Comparison of ENCODE assay signal across 1 cellular context in the genomic region with DNA sequence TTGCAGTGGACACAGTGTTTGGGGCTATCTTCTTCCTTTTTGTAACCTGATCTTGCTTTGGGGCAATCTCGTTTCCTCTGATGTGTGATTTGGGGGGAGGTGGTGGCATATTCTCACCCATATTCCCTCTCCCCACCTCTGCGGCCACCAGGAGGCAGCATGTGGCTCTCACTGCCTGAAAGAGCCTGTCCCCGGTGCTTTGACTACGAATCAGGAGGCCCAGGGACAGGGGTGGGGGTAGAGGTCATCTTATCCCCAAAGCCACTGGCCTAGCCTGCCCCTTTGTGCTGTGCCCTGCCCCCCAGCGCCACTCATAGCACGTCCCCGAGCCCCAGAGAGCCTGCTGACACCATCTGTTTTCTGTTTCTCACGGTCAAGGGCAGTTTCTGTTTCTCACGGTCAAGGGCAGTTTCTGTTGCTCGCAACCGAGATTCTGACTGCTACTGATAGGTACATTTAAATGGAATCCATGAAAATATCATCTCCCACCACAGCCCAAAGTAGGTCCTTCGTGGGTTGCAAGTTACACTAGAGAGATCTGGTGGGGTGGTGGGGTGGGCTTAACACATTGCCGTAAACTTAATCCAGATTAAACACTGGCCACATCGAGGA.
TF ChIP-seq lines count a peak whose summit lies in the region.

No MANE protein-coding gene starts in this region.

TF ChIP-seq in HepG2, 621 proteins besides CTCF, POLR2A, EP300 and RAD21 (continued from another document and continues in another):
- TF ChIP-seq, protein P1, sequence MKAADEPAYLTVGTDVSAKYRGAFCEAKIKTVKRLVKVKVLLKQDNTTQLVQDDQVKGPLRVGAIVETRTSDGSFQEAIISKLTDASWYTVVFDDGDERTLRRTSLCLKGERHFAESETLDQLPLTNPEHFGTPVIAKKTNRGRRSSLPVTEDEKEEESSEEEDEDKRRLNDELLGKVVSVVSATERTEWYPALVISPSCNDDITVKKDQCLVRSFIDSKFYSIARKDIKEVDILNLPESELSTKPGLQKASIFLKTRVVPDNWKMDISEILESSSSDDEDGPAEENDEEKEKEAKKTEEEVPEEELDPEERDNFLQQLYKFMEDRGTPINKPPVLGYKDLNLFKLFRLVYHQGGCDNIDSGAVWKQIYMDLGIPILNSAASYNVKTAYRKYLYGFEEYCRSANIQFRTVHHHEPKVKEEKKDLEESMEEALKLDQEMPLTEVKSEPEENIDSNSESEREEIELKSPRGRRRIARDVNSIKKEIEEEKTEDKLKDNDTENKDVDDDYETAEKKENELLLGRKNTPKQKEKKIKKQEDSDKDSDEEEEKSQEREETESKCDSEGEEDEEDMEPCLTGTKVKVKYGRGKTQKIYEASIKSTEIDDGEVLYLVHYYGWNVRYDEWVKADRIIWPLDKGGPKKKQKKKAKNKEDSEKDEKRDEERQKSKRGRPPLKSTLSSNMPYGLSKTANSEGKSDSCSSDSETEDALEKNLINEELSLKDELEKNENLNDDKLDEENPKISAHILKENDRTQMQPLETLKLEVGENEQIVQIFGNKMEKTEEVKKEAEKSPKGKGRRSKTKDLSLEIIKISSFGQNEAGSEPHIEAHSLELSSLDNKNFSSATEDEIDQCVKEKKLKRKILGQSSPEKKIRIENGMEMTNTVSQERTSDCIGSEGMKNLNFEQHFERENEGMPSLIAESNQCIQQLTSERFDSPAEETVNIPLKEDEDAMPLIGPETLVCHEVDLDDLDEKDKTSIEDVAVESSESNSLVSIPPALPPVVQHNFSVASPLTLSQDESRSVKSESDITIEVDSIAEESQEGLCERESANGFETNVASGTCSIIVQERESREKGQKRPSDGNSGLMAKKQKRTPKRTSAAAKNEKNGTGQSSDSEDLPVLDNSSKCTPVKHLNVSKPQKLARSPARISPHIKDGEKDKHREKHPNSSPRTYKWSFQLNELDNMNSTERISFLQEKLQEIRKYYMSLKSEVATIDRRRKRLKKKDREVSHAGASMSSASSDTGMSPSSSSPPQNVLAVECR (CRISPR knock-in tag; IDR thresholded peaks at IDR 0.05; ENCODE audit: borderline replicate concordance), result peak; percentile 53; the same call in 1 of the 2 replicates
- TF ChIP-seq ZNF317 (CRISPR knock-in tag; IDR thresholded peaks at IDR 0.05) (0 out of 2 replicates have a peak, but pooled peaks have one; percentile 39), ESRRA (CRISPR knock-in tag; IDR thresholded peaks at IDR 0.05; ENCODE audit: low read depth) (peak; percentile 70; the same call in 1 of the 2 replicates), SRSF4 (IDR thresholded peaks at IDR 0.05; ENCODE audit: low read depth, low read length, poor library complexity, severe bottlenecking) (no peak), BATF2 (CRISPR knock-in tag; IDR thresholded peaks at IDR 0.05) (no peak), POLR2AphosphoS5 (IDR thresholded peaks at IDR 0.05; ENCODE audit: low read depth, low read length) (no peak), SP4 (CRISPR knock-in tag; IDR thresholded peaks at IDR 0.05) (peak; percentile 62; the same call in 1 of the 2 replicates), ZNF138 (CRISPR knock-in tag; IDR thresholded peaks at IDR 0.05; ENCODE audit: low read depth) (0 out of 2 replicates have a peak, but pooled peaks have one; percentile 46), ATF7-NPFF (CRISPR knock-in tag; IDR thresholded peaks at IDR 0.05; ENCODE audit: low read depth) (no peak), TP53 (CRISPR knock-in tag; conservative IDR thresholded peaks at IDR 0.05) (no peak), ZNF543 (CRISPR knock-in tag; IDR thresholded peaks at IDR 0.05) (no peak), HOXA3 (CRISPR knock-in tag; IDR thresholded peaks at IDR 0.05) (no peak; the same call in 1 of the 2 replicates), ZFP37 (CRISPR knock-in tag; IDR thresholded peaks at IDR 0.05; ENCODE audit: borderline replicate concordance) (no peak), PCBP1 (IDR thresholded peaks at IDR 0.05; ENCODE audit: borderline replicate concordance, low read depth, low read length) (no peak), STAG1 (CRISPR knock-in tag; IDR thresholded peaks at IDR 0.05) (peak; percentile 85), ELF3 (CRISPR knock-in tag; IDR thresholded peaks at IDR 0.05) (peak; percentile 17; the same call in 1 of the 2 replicates), THYN1 (CRISPR knock-in tag; IDR thresholded peaks at IDR 0.05; ENCODE audit: borderline replicate concordance, low read depth) (0 out of 2 replicates have a peak, but pooled peaks have one; percentile 49), PAX8 (CRISPR knock-in tag; IDR thresholded peaks at IDR 0.05; ENCODE audit: borderline replicate concordance) (0 out of 2 replicates have a peak, but pooled peaks have one; percentile 17), HNF1B (CRISPR knock-in tag; IDR thresholded peaks at IDR 0.05) (peak; percentile 75), ZHX2 (IDR thresholded peaks at IDR 0.05; ENCODE audit: low read depth) (0 out of 2 replicates have a peak, but pooled peaks have one; percentile 21), ZHX2 (CRISPR knock-in tag; IDR thresholded peaks at IDR 0.05; ENCODE audit: borderline replicate concordance) (no peak), ZNF691 (CRISPR knock-in tag; IDR thresholded peaks at IDR 0.05; ENCODE audit: borderline replicate concordance, low read depth) (peak; percentile 36; the same call in 1 of the 2 replicates), CREM (IDR thresholded peaks at IDR 0.05) (no peak), CREM (CRISPR knock-in tag; IDR thresholded peaks at IDR 0.05) (no peak), RCOR2 (CRISPR knock-in tag; IDR thresholded peaks at IDR 0.05) (peak; percentile 62; the same call in 1 of the 2 replicates), ZNF761 (CRISPR knock-in tag; conservative IDR thresholded peaks at IDR 0.05) (peak; percentile 83), ZNF556 (CRISPR knock-in tag; IDR thresholded peaks at IDR 0.05; ENCODE audit: borderline replicate concordance) (peak; percentile 44; the same call in 1 of the 2 replicates), NONO (IDR thresholded peaks at IDR 0.05) (no peak), NONO (CRISPR knock-in tag; conservative IDR thresholded peaks at IDR 0.05) (peak; percentile 86), ZNF124 (CRISPR knock-in tag; IDR thresholded peaks at IDR 0.05) (0 out of 2 replicates have a peak, but pooled peaks have one; percentile 33), ZNF331 (CRISPR knock-in tag; IDR thresholded peaks at IDR 0.05) (0 out of 2 replicates have a peak, but pooled peaks have one; percentile 19), LCORL (IDR thresholded peaks at IDR 0.05) (no peak), LCORL (CRISPR knock-in tag; IDR thresholded peaks at IDR 0.05) (peak; percentile 80), MED1 (CRISPR knock-in tag; IDR thresholded peaks at IDR 0.05) (peak; percentile 23; the same call in 1 of the 2 replicates), NR2C2 (CRISPR knock-in tag; IDR thresholded peaks at IDR 0.05; ENCODE audit: borderline replicate concordance) (peak; percentile 85), HOMEZ (CRISPR knock-in tag; IDR thresholded peaks at IDR 0.05; ENCODE audit: low read depth) (0 out of 2 replicates have a peak, but pooled peaks have one; percentile 38), EEA1 (CRISPR knock-in tag; IDR thresholded peaks at IDR 0.05; ENCODE audit: borderline replicate concordance) (no peak), ZBTB7B (CRISPR knock-in tag; IDR thresholded peaks at IDR 0.05) (peak; percentile 65; the same call in 1 of the 2 replicates), SKI (IDR thresholded peaks at IDR 0.05; ENCODE audit: partially characterized antibody) (peak; percentile 27), KLF16 (CRISPR knock-in tag; IDR thresholded peaks at IDR 0.05) (peak in 1 of 2 experiments; percentile 53; a peak in 1 of 4 replicates)
- TF ChIP-seq, protein P2, sequence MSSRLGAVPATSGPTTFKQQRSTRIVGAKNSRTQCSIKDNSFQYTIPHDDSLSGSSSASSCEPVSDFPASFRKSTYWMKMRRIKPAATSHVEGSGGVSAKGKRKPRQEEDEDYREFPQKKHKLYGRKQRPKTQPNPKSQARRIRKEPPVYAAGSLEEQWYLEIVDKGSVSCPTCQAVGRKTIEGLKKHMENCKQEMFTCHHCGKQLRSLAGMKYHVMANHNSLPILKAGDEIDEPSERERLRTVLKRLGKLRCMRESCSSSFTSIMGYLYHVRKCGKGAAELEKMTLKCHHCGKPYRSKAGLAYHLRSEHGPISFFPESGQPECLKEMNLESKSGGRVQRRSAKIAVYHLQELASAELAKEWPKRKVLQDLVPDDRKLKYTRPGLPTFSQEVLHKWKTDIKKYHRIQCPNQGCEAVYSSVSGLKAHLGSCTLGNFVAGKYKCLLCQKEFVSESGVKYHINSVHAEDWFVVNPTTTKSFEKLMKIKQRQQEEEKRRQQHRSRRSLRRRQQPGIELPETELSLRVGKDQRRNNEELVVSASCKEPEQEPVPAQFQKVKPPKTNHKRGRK (CRISPR knock-in tag; IDR thresholded peaks at IDR 0.05), result no peak
- TF ChIP-seq, protein P3, sequence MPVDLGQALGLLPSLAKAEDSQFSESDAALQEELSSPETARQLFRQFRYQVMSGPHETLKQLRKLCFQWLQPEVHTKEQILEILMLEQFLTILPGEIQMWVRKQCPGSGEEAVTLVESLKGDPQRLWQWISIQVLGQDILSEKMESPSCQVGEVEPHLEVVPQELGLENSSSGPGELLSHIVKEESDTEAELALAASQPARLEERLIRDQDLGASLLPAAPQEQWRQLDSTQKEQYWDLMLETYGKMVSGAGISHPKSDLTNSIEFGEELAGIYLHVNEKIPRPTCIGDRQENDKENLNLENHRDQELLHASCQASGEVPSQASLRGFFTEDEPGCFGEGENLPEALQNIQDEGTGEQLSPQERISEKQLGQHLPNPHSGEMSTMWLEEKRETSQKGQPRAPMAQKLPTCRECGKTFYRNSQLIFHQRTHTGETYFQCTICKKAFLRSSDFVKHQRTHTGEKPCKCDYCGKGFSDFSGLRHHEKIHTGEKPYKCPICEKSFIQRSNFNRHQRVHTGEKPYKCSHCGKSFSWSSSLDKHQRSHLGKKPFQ (CRISPR knock-in tag; IDR thresholded peaks at IDR 0.05; ENCODE audit: insufficient replicate concordance), result peak; percentile 76
